24 cellular contexts compared by ENCODE assay signal in the genomic region with DNA sequence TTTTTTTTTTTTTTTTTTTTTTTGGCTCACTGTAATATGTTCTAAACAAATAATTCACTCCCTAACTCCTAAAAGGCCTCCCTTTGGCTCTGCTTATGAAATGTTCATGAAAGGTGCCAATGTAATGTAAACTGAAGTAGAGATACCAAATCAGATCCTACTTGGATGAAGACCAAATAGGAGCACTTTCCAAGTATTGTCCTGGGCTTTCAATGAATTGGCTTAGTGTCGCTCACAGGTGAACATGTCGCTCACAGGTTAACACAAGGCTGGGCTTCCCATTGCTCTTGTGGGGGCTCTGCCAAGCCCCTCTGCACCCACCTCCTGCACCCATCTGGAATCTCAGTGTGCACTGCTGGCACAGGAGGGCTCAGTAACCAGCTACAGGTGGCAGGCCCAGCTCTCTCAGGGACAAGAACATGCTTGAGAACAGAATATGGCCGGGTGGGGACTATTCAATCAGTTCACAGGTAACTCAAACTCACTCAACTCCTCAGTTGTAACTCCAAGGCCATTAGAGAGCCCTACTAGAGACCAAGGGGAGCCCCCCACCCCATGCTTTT.
"Had no signal": no experiment of that assay in that cellular context is flagged by ENCODE, and none has a peak within 500 bp of the region (broad histone marks: within the 10 kb centered on the region; RNA-seq: fewer than 3 reads in every experiment).

No MANE protein-coding gene starts in this region.

- DNase-seq: effector CD4-positive, alpha-beta T cell; endodermal cell; erythroblast; foreskin keratinocyte; head of caudate nucleus; kidney; left cardiac atrium; left ventricle myocardium superior; mesenchymal stem cell; midbrain; occipital lobe; spleen; stimulated activated CD4-positive, alpha-beta T cell treated with anti-CD3 and anti-CD28 coated beads, Interleukin-15, amount 100 ng/mL, for 24 hours; stimulated activated CD4-positive, alpha-beta T cell treated with anti-CD3 and anti-CD28 coated beads, Interleukin-1b, Interleukin-23, amount 100 ng/mL, for 48 hours; stimulated activated CD4-positive, alpha-beta T cell treated with anti-CD3 and anti-CD28 coated beads, Interleukin-4, amount 100 ng/mL, for 24 hours; tibial artery; upper lobe of right lung had no signal

- H3K27me3 ChIP-seq: foreskin keratinocyte, hepatocyte, neural progenitor cell, spleen, tibial artery, upper lobe of right lung, vagina had no signal

- H3K9me3 ChIP-seq: spleen, tibial artery, upper lobe of right lung, vagina had no signal

- H3K4me1 ChIP-seq: foreskin keratinocyte, tibial artery, upper lobe of right lung, vagina had no signal

- H2AFZ ChIP-seq: hepatocyte, neural progenitor cell had no signal

- H3K27ac ChIP-seq: foreskin keratinocyte, hepatocyte, neural progenitor cell, spleen, tibial artery, upper lobe of right lung, vagina had no signal

- H3K4me3 ChIP-seq: hepatocyte, lung, neural progenitor cell, spleen, tibial artery, upper lobe of right lung, vagina had no signal

- H3K4me2 ChIP-seq: hepatocyte, neural progenitor cell had no signal

- H3K9ac ChIP-seq: neural progenitor cell had no signal

- ATAC-seq: foreskin keratinocyte; left ventricle myocardium superior; natural killer cell treated with Interleukin-12 subunit alpha and Interleukin-12 subunit beta and Interleukin-15 and Interleukin-18, amount 100 ng/mL, for 72 hours; sciatic nerve; stimulated activated memory B cell treated with anti-CD40 and anti-IgM and Interleukin-4, amounts not matched to agents 10 μg/mL and 1 μg/mL and 100 μg/mL, for 72 hours; upper lobe of right lung had no signal

- H3K36me3 ChIP-seq: neural progenitor cell, spleen, upper lobe of right lung, vagina had no signal
